8 cellular contexts compared by ENCODE assay signal in the genomic region with DNA sequence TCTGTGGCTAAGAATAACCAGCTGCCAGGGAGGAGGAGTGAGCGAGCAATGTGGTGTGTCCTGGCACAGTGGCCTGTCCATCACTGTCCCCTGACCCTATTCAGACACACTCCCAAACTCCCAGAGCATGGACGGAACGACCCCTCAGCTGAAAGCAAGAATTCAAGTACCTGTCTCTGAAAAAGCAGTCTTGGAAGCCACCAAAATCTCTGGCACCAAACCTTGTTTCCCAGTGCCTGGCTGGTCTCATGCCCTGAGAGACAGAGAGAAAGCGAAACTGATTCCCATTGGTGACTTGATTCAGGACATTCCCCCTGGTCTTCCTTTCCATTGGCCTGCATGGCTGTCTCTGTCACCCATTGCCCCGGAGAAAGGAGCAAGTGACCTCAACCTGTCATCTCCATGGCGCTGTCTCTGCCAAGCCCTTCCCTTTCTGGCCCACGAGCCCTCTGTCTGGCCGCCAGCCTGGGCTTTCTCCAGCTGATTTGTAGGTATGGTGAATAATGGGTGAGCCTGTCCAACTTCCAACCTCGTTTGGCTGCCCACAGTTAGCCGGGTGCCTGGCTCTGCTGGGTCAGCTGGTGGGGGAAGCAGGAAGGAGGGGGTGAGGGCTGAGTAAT. TPM values are rescaled to one million over a fixed set of nuclear protein-coding genes. Genes with fewer than 3 reads are reported as not detected.
DNase-seq lines count a peak whose midpoint lies in the region; ATAC-seq and TF ChIP-seq lines count a peak whose summit lies in the region.

A gene with protein sequence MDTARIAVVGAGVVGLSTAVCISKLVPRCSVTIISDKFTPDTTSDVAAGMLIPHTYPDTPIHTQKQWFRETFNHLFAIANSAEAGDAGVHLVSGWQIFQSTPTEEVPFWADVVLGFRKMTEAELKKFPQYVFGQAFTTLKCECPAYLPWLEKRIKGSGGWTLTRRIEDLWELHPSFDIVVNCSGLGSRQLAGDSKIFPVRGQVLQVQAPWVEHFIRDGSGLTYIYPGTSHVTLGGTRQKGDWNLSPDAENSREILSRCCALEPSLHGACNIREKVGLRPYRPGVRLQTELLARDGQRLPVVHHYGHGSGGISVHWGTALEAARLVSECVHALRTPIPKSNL (minus strand): TSS at position 279 of the 620 bp plus-strand sequence. CDS start 2,113 bp downstream, outside the sequence.

- no peaks in the 10 kb centered on the region for H3K9me3 Mint-ChIP-seq in activated T-cell treated with anti-CD3 and anti-CD28 coated beads, Interleukin-2, amount 50 U/mL, for 24 hours

- peaks cover 23% of the 10 kb centered on the region for H3K27me3 Mint-ChIP-seq in activated T-cell treated with anti-CD3 and anti-CD28 coated beads, Interleukin-2, amount 50 U/mL, for 24 hours

- H3K36me3 ChIP-seq in lower lobe of right lung (no peaks in the 10 kb centered on the region), tibial nerve (no peaks in the 10 kb centered on the region)

- intact Hi-C loops in lower lobe of right lung (cut with DNase I): no loop called here

- H3K9me3 ChIP-seq in lower lobe of right lung (no peaks in the 10 kb centered on the region), tibial nerve (no peaks in the 10 kb centered on the region)

- peaks cover 7% of the 10 kb centered on the region for H3K4me1 Mint-ChIP-seq in activated T-cell treated with anti-CD3 and anti-CD28 coated beads, Interleukin-2, amount 50 U/mL, for 24 hours (ENCODE audit: low read depth)

- peak within 1 kb of the TSS; percentile 52 for H3K4me3 ChIP-seq in lower lobe of right lung
- H3K4me3 ChIP-seq in tibial nerve: peak within 1 kb of the TSS; percentile 0 to 41 (median 18)

- H3K27ac Mint-ChIP-seq in activated T-cell treated with anti-CD3 and anti-CD28 coated beads, Interleukin-2, amount 50 U/mL, for 24 hours: no peak within 1 kb of the TSS

- no peak for TF ChIP-seq EP300 in tibial nerve (IDR thresholded peaks at IDR 0.05)

- no peak for TF ChIP-seq CTCF in lower lobe of right lung (IDR thresholded peaks at IDR 0.05)
- TF ChIP-seq CTCF in tibial nerve (IDR thresholded peaks at IDR 0.05): no peak

- peak; percentile 88 to 89 for ATAC-seq in lower lobe of right lung

- no peak for TF ChIP-seq POLR2A in tibial nerve (IDR thresholded peaks at IDR 0.05)

- DNase-seq in C1 segment of cervical spinal cord (lab: John Stamatoyannopoulos, UW): peak in 13 of 14 donors; percentile 43 to 96 (median 83)
- peak; percentile 95 for DNase-seq in NCI-H2029 treated with DMSO at 0.1 percent for 48 hours (lab: John Stamatoyannopoulos, UW)
- peak in 60 of 61 donors; percentile 42 to 95 (median 75) for DNase-seq in caudate nucleus (lab: John Stamatoyannopoulos, UW)
- DNase-seq in lower lobe of right lung: peak; percentile 70
- peak in 1 of 2 donors; percentile 8 for DNase-seq in tibial nerve (ENCODE audit: low spot score in 2 of 2)
- DNase-seq in activated CD4-positive, alpha-beta T cell treated with anti-CD3 and anti-CD28 coated beads, Interleukin-2, amount 50 U/mL, for 48 hours: no peak
- no peak for DNase-seq in stimulated activated CD4-positive, alpha-beta T cell treated with anti-CD3 and anti-CD28 coated beads, Interleukin-1b, Interleukin-23, amount 100 ng/mL, for 48 hours
- DNase-seq in activated T-cell treated with anti-CD3 and anti-CD28 coated beads, Interleukin-2, amount 50 U/mL, for 24 hours: no peak

- no peak within 1 kb of the TSS for H3K4me3 Mint-ChIP-seq in activated T-cell treated with anti-CD3 and anti-CD28 coated beads, Interleukin-2, amount 50 U/mL, for 24 hours

- H3K27ac ChIP-seq in caudate nucleus (ENCODE audit: low read depth, low read length) (peak within 1 kb of the TSS; percentile 74), lower lobe of right lung (peak within 1 kb of the TSS; percentile 79), tibial nerve (peak within 1 kb of the TSS; percentile 7 to 69 (median 58))

- WGBS in tibial nerve, 2 donors: 41 to 45% methylated on average over 10 of the region's 10 CpGs

- no peaks in the 10 kb centered on the region for H3K27me3 ChIP-seq in lower lobe of right lung (ENCODE audit: low read depth)
- H3K27me3 ChIP-seq in tibial nerve: no peaks in the 10 kb centered on the region

- no peaks in the 10 kb centered on the region for H3K36me3 Mint-ChIP-seq in activated T-cell treated with anti-CD3 and anti-CD28 coated beads, Interleukin-2, amount 50 U/mL, for 24 hours (ENCODE audit: low read depth)

- H3K4me1 ChIP-seq in lower lobe of right lung (peaks cover 19% of the 10 kb centered on the region), tibial nerve (peaks cover 0 to 11% (median 0%) of the 10 kb centered on the region in 4 donors)

RNA-seq across cellular contexts. Expression of the gene that starts here (rescaled TPM):
- 10.8 TPM for total RNA-seq in lower lobe of right lung
- 1 to 10 TPM in 3 of 4 donors, under 1 TPM in 1; 0.59 to 2.1 (median 1.4) TPM for total RNA-seq in tibial nerve

Comparison
In these comparisons a context has a peak if more than half of its experiments do, and no peak if none do; other contexts are left out.
1. DNase-seq: peak in C1 segment of cervical spinal cord (13 of 14), NCI-H2029 treated with DMSO at 0.1 percent for 48 hours (single experiment), caudate nucleus (60 of 61) and lower lobe of right lung (single experiment); none in activated CD4-positive, alpha-beta T cell treated with anti-CD3 and anti-CD28 coated beads, Interleukin-2, amount 50 U/mL, for 48 hours (0 of 2), stimulated activated CD4-positive, alpha-beta T cell treated with anti-CD3 and anti-CD28 coated beads, Interleukin-1b, Interleukin-23, amount 100 ng/mL, for 48 hours (single experiment) and activated T-cell treated with anti-CD3 and anti-CD28 coated beads, Interleukin-2, amount 50 U/mL, for 24 hours (single experiment).
2. Peak in every context shown above with its lines, with median percentiles within 50 percentile points of each other: H3K27ac ChIP-seq.